In the genomic region with DNA sequence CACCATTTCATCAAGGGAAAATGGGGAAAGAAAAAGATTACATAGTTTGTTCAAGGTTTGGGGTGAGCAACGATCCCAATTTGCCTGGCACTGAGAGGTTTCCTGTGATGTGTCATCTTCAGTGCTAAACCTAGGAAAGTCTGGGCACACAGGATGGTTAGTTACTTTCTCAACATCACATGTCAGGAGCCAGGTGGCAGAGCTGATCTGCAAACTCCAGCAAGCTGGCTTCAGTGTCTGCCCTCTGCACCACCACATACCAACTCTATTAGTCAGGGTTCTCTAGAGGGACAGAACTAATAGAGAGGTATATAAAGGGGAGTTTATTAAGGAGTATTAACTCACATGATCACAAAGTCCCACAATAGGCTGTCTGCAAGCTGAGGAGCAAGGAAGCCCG, we compare ENCODE assay signal across 17 cellular contexts. TPM values are rescaled to one million over a fixed set of nuclear protein-coding genes. Genes with fewer than 3 reads are reported as not detected.
DNase-seq lines count a peak whose midpoint lies in the region; ATAC-seq and TF ChIP-seq lines count a peak whose summit lies in the region.
"Had no signal": no experiment of that assay in that cellular context is flagged by ENCODE, and none has a peak within 500 bp of the region (broad histone marks: within the 10 kb centered on the region; RNA-seq: fewer than 3 reads in every experiment).

No MANE protein-coding gene starts in this region.

- H3K27ac ChIP-seq in heart left ventricle, result no peak overlapping the region
- H3K27ac ChIP-seq: BLaER1 treated with 17β-estradiol and CSF1 and Interleukin-3, amounts not matched to agents 10 nM and 100 nM; pancreas; stomach; vagina had no signal

- peaks cover 0 to 16% (median 0%) of the 10 kb centered on the region in 12 donors for H3K9me3 ChIP-seq in heart left ventricle
- H3K9me3 ChIP-seq: pancreas, vagina had no signal

- H3K4me1 ChIP-seq in heart left ventricle, result no peaks in the 10 kb centered on the region
- H3K4me1 ChIP-seq: pancreas, stomach, vagina had no signal

- H3K36me3 ChIP-seq in heart left ventricle, result no peaks in the 10 kb centered on the region
- H3K36me3 ChIP-seq: BLaER1 treated with 17β-estradiol and CSF1 and Interleukin-3, amounts not matched to agents 10 nM and 100 nM; pancreas; stomach; vagina had no signal

- TF ChIP-seq CTCF in epithelial cell of proximal tubule (conservative IDR thresholded peaks at IDR 0.05; ENCODE audit: low read depth, low read length) (peak; percentile 3), heart left ventricle (IDR thresholded peaks at IDR 0.05) (no peak)

- ATAC-seq in GM18502 (IDR thresholded peaks at IDR 0.05; ENCODE audit: poor library complexity, unreplicated experiment), result no peak
- ATAC-seq in heart left ventricle, result no peak
- ATAC-seq: effector memory CD8-positive, alpha-beta T cell; pancreas had no signal

- peaks cover 0 to 2% (median 0%) of the 10 kb centered on the region in 9 donors for H3K27me3 ChIP-seq in heart left ventricle
- H3K27me3 ChIP-seq: BLaER1 treated with 17β-estradiol and CSF1 and Interleukin-3, amounts not matched to agents 10 nM and 100 nM; stomach; vagina had no signal

- WGBS in heart left ventricle, 4 donors, result 82 to 92% (median 85%) methylated on average over 2 of the region's 2 CpGs

- intact Hi-C loops in heart left ventricle (cut with DNase I), result no loop called here

- peak; percentile 31 for DNase-seq in H4 (ENCODE audit: low spot score)
- peak; percentile 80 for DNase-seq in RPMI7951 (ENCODE audit: low read depth)
- DNase-seq in epithelial cell of proximal tubule (ENCODE audit: low read depth), result no peak
- DNase-seq in renal cortical epithelial cell (ENCODE audit: low read depth), result peak; percentile 80
- no peak for DNase-seq in AML-193 (lab: John Stamatoyannopoulos, UW)
- DNase-seq in heart left ventricle, result no peak
- no peak for DNase-seq in putamen (ENCODE audit: low spot score)
- DNase-seq: DMS79; effector memory CD8-positive, alpha-beta T cell; head of caudate nucleus; NCI-H1930; NCI-H526 treated with DMSO at 0.1 percent for 48 hours; pancreas; stomach had no signal

- H3K4me3 ChIP-seq in epithelial cell of proximal tubule (ENCODE audit: low read depth, low read length) (no peak overlapping the region), heart left ventricle (no peak overlapping the region)
- H3K4me3 ChIP-seq: BLaER1 treated with 17β-estradiol and CSF1 and Interleukin-3, amounts not matched to agents 10 nM and 100 nM; pancreas; stomach; vagina had no signal

- no peak for TF ChIP-seq POLR2A in heart left ventricle (IDR thresholded peaks at IDR 0.05)

RNA-seq across cellular contexts. Expression of gene ADAM12, which starts 11.3 kb away (rescaled TPM):
- total RNA-seq in H4 (2014; rRNA removed; shearing (Covaris generic)), result 1.3 and 2.0 TPM in 2 replicates
- 34.8 and 38.6 TPM in 2 replicates for total RNA-seq in RPMI7951 (2014; rRNA removed; shearing (Covaris generic))
- total RNA-seq in epithelial cell of proximal tubule (3.2 and 4.3 TPM in 2 replicates), renal cortical epithelial cell (19.4 and 26.2 TPM in 2 replicates), heart left ventricle (10 to 100 TPM in 1 of 9 donors, 1 to 10 TPM in 1, under 1 TPM in 6, not detected in 1; 0.32 to 11.2 (median 0.84) TPM)
- polyA plus RNA-seq in heart left ventricle, result under 1 TPM; 0.04 to 0.83 TPM

Comparison
In these comparisons a context has a peak if more than half of its experiments do, and no peak if none do; other contexts are left out.
1. DNase-seq: peak in H4 (single experiment), RPMI7951 (single experiment) and renal cortical epithelial cell (single experiment); none in epithelial cell of proximal tubule (single experiment), AML-193 (0 of 2), heart left ventricle (0 of 5) and putamen (single experiment).